In genomic region chr11:74866557-74866956, GRCh38 we compare ENCODE assay signal across 21 cellular contexts.
"Had no signal": no experiment of that assay in that cellular context is flagged by ENCODE, and none has a peak within 500 bp of the region (broad histone marks: within the 10 kb centered on the region; RNA-seq: fewer than 3 reads in every experiment).

No MANE protein-coding gene starts in this region.

- H3K4me3 ChIP-seq: coronary artery, esophagus muscularis mucosa, hepatocyte, lung, sigmoid colon, skin epidermis, suprapubic skin, thyroid gland had no signal

- H3K4me1 Mint-ChIP-seq: naive thymus-derived CD8-positive, alpha-beta T cell had no signal

- H3K27me3 Mint-ChIP-seq: naive thymus-derived CD8-positive, alpha-beta T cell; type B pancreatic cell had no signal

- H3K4me2 ChIP-seq: hepatocyte had no signal

- ATAC-seq: left cardiac atrium; left ventricle myocardium superior; naive thymus-derived CD8-positive, alpha-beta T cell had no signal

- H3K27me3 ChIP-seq: esophagus muscularis mucosa, hepatocyte, neutrophil, sigmoid colon, suprapubic skin, thyroid gland had no signal

- H3K4me3 Mint-ChIP-seq: type B pancreatic cell had no signal

- H3K4me1 ChIP-seq: esophagus muscularis mucosa, sigmoid colon, suprapubic skin, thyroid gland had no signal

- DNase-seq: effector CD4-positive, alpha-beta T cell; foreskin fibroblast; head of caudate nucleus; kidney; left cardiac atrium; left ventricle myocardium superior; mesenchymal stem cell; sigmoid colon; stimulated activated CD4-positive, alpha-beta T cell treated with anti-CD3 and anti-CD28 coated beads, Interleukin-2, amount 100 ng/mL, for 48 hours; stimulated activated naive CD4-positive, alpha-beta T cell treated with Interleukin-2 at 50 U/mL for 16 hours; thyroid gland had no signal

- H3K27ac Mint-ChIP-seq: type B pancreatic cell had no signal

- H3K79me2 ChIP-seq: hepatocyte had no signal

- H2AFZ ChIP-seq: hepatocyte had no signal

- H3K27ac ChIP-seq: coronary artery, epithelial cell of prostate, esophagus muscularis mucosa, hepatocyte, neutrophil, sigmoid colon, skin epidermis, suprapubic skin, thyroid gland had no signal
